Comparison of ENCODE assay signal across 16 cellular contexts in the genomic region with DNA sequence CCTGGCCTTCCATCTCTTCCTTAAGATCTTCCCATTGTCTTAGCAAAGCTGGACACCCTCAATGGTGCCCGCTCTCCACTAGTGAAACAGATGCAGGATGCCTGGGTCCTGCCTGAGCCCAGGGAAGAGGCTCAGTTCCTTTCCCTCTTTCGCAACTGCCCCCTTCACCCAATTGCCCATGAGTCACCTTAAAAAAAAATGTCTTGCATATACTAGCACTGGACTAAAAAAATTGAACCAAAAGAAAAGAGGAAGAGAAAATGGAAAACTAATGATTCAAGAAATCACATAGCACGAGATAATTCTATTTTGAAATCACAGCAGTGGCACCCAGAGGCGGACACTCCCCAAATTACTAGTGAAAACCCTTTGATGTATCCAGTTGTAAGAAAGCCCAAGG.
A peak's percentile ranks its signal among the peaks of the same experiment; 100 is the strongest.
DNase-seq lines count a peak whose midpoint lies in the region; ATAC-seq and TF ChIP-seq lines count a peak whose summit lies in the region.
"Had no signal": no experiment of that assay in that cellular context is flagged by ENCODE, and none has a peak within 500 bp of the region (broad histone marks: within the 10 kb centered on the region; RNA-seq: fewer than 3 reads in every experiment).

No MANE protein-coding gene starts in this region.

- no peaks in the 10 kb centered on the region for H3K27me3 ChIP-seq in ovary

- ATAC-seq in T-cell (replicated peaks in 1 of 4), result no peak
- ATAC-seq: SK-N-SH treated with all-trans-retinoic acid at 6 μM for 48 hours, WTC11 had no signal

- POLR2A ChIA-PET in T-cell (lab: Charles Lee), result no interaction called here

- H3K36me3 Mint-ChIP-seq in T-cell, result no peaks in the 10 kb centered on the region
- H3K36me3 Mint-ChIP-seq: activated naive CD8-positive, alpha-beta T cell treated with anti-CD3 and anti-CD28 coated beads for 36 hours; IgD-negative memory B cell; mesothelial cell of epicardium had no signal

- H3K36me3 ChIP-seq in ovary, result no peaks in the 10 kb centered on the region

- H3K4me1 Mint-ChIP-seq in T-cell, result no peaks in the 10 kb centered on the region
- H3K4me1 Mint-ChIP-seq: activated naive CD8-positive, alpha-beta T cell treated with anti-CD3 and anti-CD28 coated beads for 36 hours; B cell; IgD-negative memory B cell had no signal

- H3K4me3 ChIP-seq in ovary, result no peak overlapping the region

- H3K9me3 ChIP-seq in ovary, result no peaks in the 10 kb centered on the region

- CTCF ChIA-PET in T-cell (lab: Charles Lee), result no interaction called here

- peaks cover 5% of the 10 kb centered on the region for H3K4me1 ChIP-seq in ovary (ENCODE audit: insufficient read depth)

- H3K9me3 Mint-ChIP-seq in T-cell, result peaks cover 2 to 22% (median 4%) of the 10 kb centered on the region in 3 donors

- DNase-seq in ELR (ENCODE audit: low read depth) (peak; percentile 10), NOMO-1 treated with DMSO at 0.1 percent for 48 hours (lab: John Stamatoyannopoulos, UW; ENCODE audit: unreplicated experiment) (peak; percentile 96), fibroblast of gingiva (ENCODE audit: low read depth) (peak; percentile 84), ovary (peak in 3 of 5 donors; percentile 20 to 24 (median 20)), T-cell (no peak), NCI-H510A (lab: John Stamatoyannopoulos, UW) (no peak), OCI-M1 (lab: John Stamatoyannopoulos, UW) (no peak)
- no peak for DNase-seq in effector CD8-positive, alpha-beta T cell (lab: John Stamatoyannopoulos, UW)
- DNase-seq: activated naive CD8-positive, alpha-beta T cell treated with anti-CD3 and anti-CD28 coated beads for 36 hours; DMS53; NCI-H1694 had no signal

- H3K27ac ChIP-seq in ovary, result no peak overlapping the region

- no peak for TF ChIP-seq EP300 in ovary (IDR thresholded peaks at IDR 0.05)

- intact Hi-C loops in ovary (cut with DNase I), result no loop called here

- TF ChIP-seq CTCF in ovary (IDR thresholded peaks at IDR 0.05), result no peak

- no peaks in the 10 kb centered on the region for H3K27me3 Mint-ChIP-seq in T-cell
- H3K27me3 Mint-ChIP-seq: activated naive CD8-positive, alpha-beta T cell treated with anti-CD3 and anti-CD28 coated beads for 36 hours; B cell; IgD-negative memory B cell had no signal

- no peak for TF ChIP-seq POLR2A in ovary (IDR thresholded peaks at IDR 0.05)

- no peak overlapping the region for H3K4me3 Mint-ChIP-seq in T-cell
- H3K4me3 Mint-ChIP-seq: activated naive CD8-positive, alpha-beta T cell treated with anti-CD3 and anti-CD28 coated beads for 36 hours; B cell; mesothelial cell of epicardium; WTC11 had no signal

- H3K27ac Mint-ChIP-seq in T-cell, result no peak overlapping the region
- H3K27ac Mint-ChIP-seq: activated naive CD8-positive, alpha-beta T cell treated with anti-CD3 and anti-CD28 coated beads for 36 hours; B cell; IgD-negative memory B cell; mesothelial cell of epicardium; WTC11 had no signal

- 45 to 55% (median 46%) methylated on average over 4 of the region's 4 CpGs for WGBS in ovary, 3 donors

Comparison
In these comparisons a context has a peak if more than half of its experiments do, and no peak if none do; other contexts are left out.
1. DNase-seq: peak in ELR (single experiment), NOMO-1 treated with DMSO at 0.1 percent for 48 hours (single experiment), fibroblast of gingiva (single experiment) and ovary (3 of 5); none in effector CD8-positive, alpha-beta T cell (single experiment), T-cell (0 of 34), NCI-H510A (single experiment) and OCI-M1 (single experiment).